ENCODE assay signal across 11 cellular contexts in genomic region chr15:45612790-45613415, GRCh38. TPM values are rescaled to one million over a fixed set of nuclear protein-coding genes. Genes with fewer than 3 reads are reported as not detected.
DNase-seq lines count a peak whose midpoint lies in the region; ATAC-seq and TF ChIP-seq lines count a peak whose summit lies in the region.
"Had no signal": no experiment of that assay in that cellular context is flagged by ENCODE, and none has a peak within 500 bp of the region (broad histone marks: within the 10 kb centered on the region; RNA-seq: fewer than 3 reads in every experiment).

No MANE protein-coding gene starts in this region.

- H3K4me1 ChIP-seq in upper lobe of left lung = no peaks in the 10 kb centered on the region

- ATAC-seq in HG02852 (IDR thresholded peaks at IDR 0.05; ENCODE audit: unreplicated experiment) (peak; percentile 54), upper lobe of left lung (ENCODE audit: low FRiP score in 2 of 2) (no peak)
- no peak for ATAC-seq in activated CD8-positive, alpha-beta T cell treated with anti-CD3 and anti-CD28 coated beads, Interleukin-2, amount 10 ng/mL, durations not matched to agents 7 days and 5 days

- H3K27me3 Mint-ChIP-seq in activated CD8-positive, alpha-beta T cell treated with anti-CD3 and anti-CD28 coated beads, Interleukin-2, amount 10 ng/mL, durations not matched to agents 7 days and 5 days (ENCODE audit: low read depth) = no peaks in the 10 kb centered on the region

- CTCF ChIA-PET in activated CD8-positive, alpha-beta T cell treated with anti-CD3 and anti-CD28 coated beads, Interleukin-2, amount 10 ng/mL, durations not matched to agents 7 days and 5 days (lab: Charles Lee) = interaction anchor here (1.0 to 4.9 kb wide), 15 partner anchors 9 to 415 kb away, joined by 3 to 130 read pairs (median 4); partner anchors contain the start of gene BLOC1S6

- no peak overlapping the region for H3K27ac Mint-ChIP-seq in activated CD8-positive, alpha-beta T cell treated with anti-CD3 and anti-CD28 coated beads, Interleukin-2, amount 10 ng/mL, durations not matched to agents 7 days and 5 days

- TF ChIP-seq EP300 in upper lobe of left lung (IDR thresholded peaks at IDR 0.05) = no peak

- H3K27ac ChIP-seq in upper lobe of left lung = no peak overlapping the region
- H3K27ac ChIP-seq: ovary, tibial artery had no signal

- TF ChIP-seq POLR2A in upper lobe of left lung (IDR thresholded peaks at IDR 0.05) = no peak

- H3K36me3 Mint-ChIP-seq in activated CD8-positive, alpha-beta T cell treated with anti-CD3 and anti-CD28 coated beads, Interleukin-2, amount 10 ng/mL, durations not matched to agents 7 days and 5 days (ENCODE audit: low read depth) = no peaks in the 10 kb centered on the region

- no peak overlapping the region for H3K4me3 ChIP-seq in GM12865 (ENCODE audit: low read depth, low read length)
- H3K4me3 ChIP-seq in upper lobe of left lung = no peak overlapping the region
- H3K4me3 ChIP-seq: ovary, tibial artery had no signal

- peaks cover 5% of the 10 kb centered on the region for H3K4me1 Mint-ChIP-seq in activated CD8-positive, alpha-beta T cell treated with anti-CD3 and anti-CD28 coated beads, Interleukin-2, amount 10 ng/mL, durations not matched to agents 7 days and 5 days (ENCODE audit: low read depth)

- TF ChIP-seq CTCF in GM12865 (IDR thresholded peaks at IDR 0.05; ENCODE audit: insufficient read depth, low read depth, low read length, missing control alignments) (no peak), upper lobe of left lung (IDR thresholded peaks at IDR 0.05) (no peak)

- H3K27me3 ChIP-seq in upper lobe of left lung = no peaks in the 10 kb centered on the region
- H3K27me3 ChIP-seq: ovary, tibial artery had no signal

- peaks cover 0 to 6% (median 2%) of the 10 kb centered on the region in 4 donors for H3K36me3 ChIP-seq in upper lobe of left lung
- H3K36me3 ChIP-seq: ovary had no signal

- DNase-seq in GM12865 (ENCODE audit: low read depth) = peak; percentile 34
- DNase-seq in activated CD8-positive, alpha-beta T cell treated with anti-CD3 and anti-CD28 coated beads, Interleukin-2, amount 10 ng/mL, durations not matched to agents 7 days and 5 days = peak; percentile 18
- DNase-seq in iris pigment epithelial cell (ENCODE audit: low read depth) = peak; percentile 70
- no peak for DNase-seq in upper lobe of left lung
- DNase-seq in NK-92 (lab: John Stamatoyannopoulos, UW; ENCODE audit: unreplicated experiment) = no peak
- no peak for DNase-seq in NCI-H2081 treated with DMSO at 0.1 percent for 48 hours (lab: John Stamatoyannopoulos, UW)
- DNase-seq in HuH-7.5 (ENCODE audit: low spot score) = no peak
- DNase-seq: activated naive CD4-positive, alpha-beta T cell treated with Interleukin-2 at 50 U/mL for 16 hours; ovary; tibial artery had no signal

- H3K9me3 Mint-ChIP-seq in activated CD8-positive, alpha-beta T cell treated with anti-CD3 and anti-CD28 coated beads, Interleukin-2, amount 10 ng/mL, durations not matched to agents 7 days and 5 days (ENCODE audit: insufficient read depth) = no peaks in the 10 kb centered on the region

- WGBS in upper lobe of left lung, 2 donors = 52 to 79% methylated on average over 1 of the region's 1 CpG

- no peak overlapping the region for H3K4me3 Mint-ChIP-seq in activated CD8-positive, alpha-beta T cell treated with anti-CD3 and anti-CD28 coated beads, Interleukin-2, amount 10 ng/mL, durations not matched to agents 7 days and 5 days

- POLR2A ChIA-PET in activated CD8-positive, alpha-beta T cell treated with anti-CD3 and anti-CD28 coated beads, Interleukin-2, amount 10 ng/mL, durations not matched to agents 7 days and 5 days (lab: Charles Lee) = no interaction called here

- H3K9me3 ChIP-seq in upper lobe of left lung = no peaks in the 10 kb centered on the region
- H3K9me3 ChIP-seq: ovary, tibial artery had no signal

RNA-seq across cellular contexts. Expression of gene SQOR, which starts 21.9 kb away (rescaled TPM):
- total RNA-seq in activated CD8-positive, alpha-beta T cell treated with anti-CD3 and anti-CD28 coated beads, Interleukin-2, amount 10 ng/mL, durations not matched to agents 7 days and 5 days = 10 to 100 TPM; 75.8 to 79.6 TPM
- total RNA-seq in upper lobe of left lung = 100 to 1,000 TPM in 4 of 6 donors, 10 to 100 TPM in 2; 74.7 to 181 (median 110) TPM

RNA-seq across cellular contexts. Expression of gene BLOC1S6, which starts 25.7 kb away (rescaled TPM):
- total RNA-seq in activated CD8-positive, alpha-beta T cell treated with anti-CD3 and anti-CD28 coated beads, Interleukin-2, amount 10 ng/mL, durations not matched to agents 7 days and 5 days = 10 to 100 TPM; 32.9 to 35.2 TPM
- 10 to 100 TPM; 20.9 to 51.6 (median 36.9) TPM for total RNA-seq in upper lobe of left lung

Comparison
In these comparisons a context has a peak if more than half of its experiments do, and no peak if none do; other contexts are left out.
1. DNase-seq: peak in GM12865 (single experiment), activated CD8-positive, alpha-beta T cell treated with anti-CD3 and anti-CD28 coated beads, Interleukin-2, amount 10 ng/mL, durations not matched to agents 7 days and 5 days (single experiment) and iris pigment epithelial cell (single experiment); none in upper lobe of left lung (0 of 2), NK-92 (single experiment), NCI-H2081 treated with DMSO at 0.1 percent for 48 hours (single experiment) and HuH-7.5 (single experiment).